ENCODE assay signal across 31 cellular contexts in the genomic region with DNA sequence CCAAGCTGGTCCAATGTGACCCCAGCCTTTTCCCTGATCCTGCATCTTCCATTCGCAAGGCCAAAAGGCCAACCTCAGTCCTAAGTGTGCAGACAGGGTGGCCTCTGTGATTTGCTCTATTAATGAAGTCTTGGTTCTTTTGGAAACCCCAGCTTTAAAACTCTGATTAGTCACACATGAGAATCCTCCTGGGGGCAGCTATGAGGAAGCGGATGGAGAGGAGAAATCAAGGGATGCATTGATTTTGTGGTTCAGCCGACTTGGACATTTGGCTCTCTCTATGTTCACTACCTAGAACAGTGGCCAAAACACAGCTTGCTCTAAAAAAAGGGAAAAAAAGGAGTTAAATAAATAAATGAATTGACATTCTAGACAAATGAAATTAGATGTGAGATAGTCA.
"Had no signal": no experiment of that assay in that cellular context is flagged by ENCODE, and none has a peak within 500 bp of the region (broad histone marks: within the 10 kb centered on the region; RNA-seq: fewer than 3 reads in every experiment).

No MANE protein-coding gene starts in this region.

- H3K27ac Mint-ChIP-seq: natural killer cell; nephron; neural progenitor cell; progenitor cell of endocrine pancreas; stimulated activated memory B cell treated with anti-CD40 and anti-IgM and Interleukin-4, amounts not matched to agents 10 μg/mL and 1 μg/mL and 100 μg/mL, for 72 hours; stimulated activated naive CD8-positive, alpha-beta T cell treated with anti-CD3 and anti-CD28 coated beads, Interleukin-15, amount 100 ng/mL, for 72 hours; type B pancreatic cell had no signal

- H3K9me3 Mint-ChIP-seq: natural killer cell; nephron; neural progenitor cell; stimulated activated memory B cell treated with anti-CD40 and anti-IgM and Interleukin-4, amounts not matched to agents 10 μg/mL and 1 μg/mL and 100 μg/mL, for 72 hours; stimulated activated naive CD8-positive, alpha-beta T cell treated with anti-CD3 and anti-CD28 coated beads, Interleukin-15, amount 100 ng/mL, for 72 hours; type B pancreatic cell had no signal

- H3K36me3 ChIP-seq: neural progenitor cell, ovary, right lobe of liver, spleen, suprapubic skin, tibial artery, transverse colon, upper lobe of right lung, uterus had no signal

- H3K36me3 Mint-ChIP-seq: natural killer cell; neural progenitor cell; stimulated activated memory B cell treated with anti-CD40 and anti-IgM and Interleukin-4, amounts not matched to agents 10 μg/mL and 1 μg/mL and 100 μg/mL, for 72 hours; type B pancreatic cell had no signal

- H3K4me3 Mint-ChIP-seq: natural killer cell; nephron; neural progenitor cell; stimulated activated memory B cell treated with anti-CD40 and anti-IgM and Interleukin-4, amounts not matched to agents 10 μg/mL and 1 μg/mL and 100 μg/mL, for 72 hours; stimulated activated naive CD8-positive, alpha-beta T cell treated with anti-CD3 and anti-CD28 coated beads, Interleukin-15, amount 100 ng/mL, for 72 hours; type B pancreatic cell had no signal

- H3K27me3 ChIP-seq: neural progenitor cell, ovary, right lobe of liver, suprapubic skin, testis, tibial artery, transverse colon, upper lobe of right lung, uterus had no signal

- DNase-seq: natural killer cell; occipital lobe; ovary; posterior cingulate gyrus; psoas muscle; right cardiac atrium; right lobe of liver; spleen; stimulated activated CD4-positive, alpha-beta T cell treated with anti-CD3 and anti-CD28 coated beads, Interleukin-12 subunit alpha, Interleukin-12 subunit beta, amount 100 ng/mL, for 4 hours; stimulated activated CD4-positive, alpha-beta T cell treated with anti-CD3 and anti-CD28 coated beads, Interleukin-1b, Interleukin-23, amount 100 ng/mL, for 48 hours; stimulated activated CD4-positive, alpha-beta T cell treated with anti-CD3 and anti-CD28 coated beads, Interleukin-4, amount 100 ng/mL, for 1 hour; stimulated activated CD4-positive, alpha-beta T cell treated with anti-CD3 and anti-CD28 coated beads, Interleukin-4, amount 100 ng/mL, for 4 hours; stimulated activated CD8-positive, alpha-beta memory T cell treated with anti-CD3 and anti-CD28 coated beads, Interleukin-4, amount 100 ng/mL, for 48 hours; stimulated activated naive CD4-positive, alpha-beta T cell; stimulated activated naive CD8-positive, alpha-beta T cell treated with anti-CD3 and anti-CD28 coated beads, Interleukin-15, amount 100 ng/mL, for 72 hours; stimulated activated naive CD8-positive, alpha-beta T cell treated with anti-CD3 and anti-CD28 coated beads, Interleukin-15, Interleukin-2, amounts not matched to agents 100 U/mL and 50 U/mL, for 24 hours; substantia nigra; testis; tibial artery; transverse colon; upper lobe of right lung; uterus had no signal

- H3K27me3 Mint-ChIP-seq: progenitor cell of endocrine pancreas had no signal

- ATAC-seq: natural killer cell; psoas muscle; right cardiac atrium; right lobe of liver; stimulated activated memory B cell treated with anti-CD40 and anti-IgM and Interleukin-4, amounts not matched to agents 10 μg/mL and 1 μg/mL and 100 μg/mL, for 72 hours; stimulated activated naive CD8-positive, alpha-beta T cell treated with anti-CD3 and anti-CD28 coated beads, Interleukin-15, amount 100 ng/mL, for 72 hours; stimulated activated naive CD8-positive, alpha-beta T cell treated with anti-CD3 and anti-CD28 coated beads, Interleukin-15, Interleukin-2, amounts not matched to agents 100 U/mL and 50 U/mL, for 24 hours; upper lobe of right lung had no signal

- H3K9me3 ChIP-seq: ovary, psoas muscle, right lobe of liver, spleen, suprapubic skin, testis, tibial artery, transverse colon, upper lobe of right lung, uterus had no signal

- H3K4me1 ChIP-seq: parathyroid adenoma, psoas muscle, right lobe of liver, spleen, testis, tibial artery, transverse colon, upper lobe of right lung, uterus had no signal

- H3K4me3 ChIP-seq: neural progenitor cell, ovary, psoas muscle, right lobe of liver, skin epidermis, smooth muscle cell, spleen, suprapubic skin, testis, tibial artery, transverse colon, upper lobe of right lung, uterus had no signal

- H3K27ac ChIP-seq: neural progenitor cell, ovary, parathyroid adenoma, psoas muscle, right lobe of liver, skin epidermis, spleen, suprapubic skin, testis, tibial artery, transverse colon, upper lobe of right lung, uterus had no signal

- H3K4me1 Mint-ChIP-seq: natural killer cell; nephron; stimulated activated memory B cell treated with anti-CD40 and anti-IgM and Interleukin-4, amounts not matched to agents 10 μg/mL and 1 μg/mL and 100 μg/mL, for 72 hours; stimulated activated naive CD8-positive, alpha-beta T cell treated with anti-CD3 and anti-CD28 coated beads, Interleukin-15, amount 100 ng/mL, for 72 hours had no signal
